ENCODE assay signal across 1 cellular context in the genomic region with DNA sequence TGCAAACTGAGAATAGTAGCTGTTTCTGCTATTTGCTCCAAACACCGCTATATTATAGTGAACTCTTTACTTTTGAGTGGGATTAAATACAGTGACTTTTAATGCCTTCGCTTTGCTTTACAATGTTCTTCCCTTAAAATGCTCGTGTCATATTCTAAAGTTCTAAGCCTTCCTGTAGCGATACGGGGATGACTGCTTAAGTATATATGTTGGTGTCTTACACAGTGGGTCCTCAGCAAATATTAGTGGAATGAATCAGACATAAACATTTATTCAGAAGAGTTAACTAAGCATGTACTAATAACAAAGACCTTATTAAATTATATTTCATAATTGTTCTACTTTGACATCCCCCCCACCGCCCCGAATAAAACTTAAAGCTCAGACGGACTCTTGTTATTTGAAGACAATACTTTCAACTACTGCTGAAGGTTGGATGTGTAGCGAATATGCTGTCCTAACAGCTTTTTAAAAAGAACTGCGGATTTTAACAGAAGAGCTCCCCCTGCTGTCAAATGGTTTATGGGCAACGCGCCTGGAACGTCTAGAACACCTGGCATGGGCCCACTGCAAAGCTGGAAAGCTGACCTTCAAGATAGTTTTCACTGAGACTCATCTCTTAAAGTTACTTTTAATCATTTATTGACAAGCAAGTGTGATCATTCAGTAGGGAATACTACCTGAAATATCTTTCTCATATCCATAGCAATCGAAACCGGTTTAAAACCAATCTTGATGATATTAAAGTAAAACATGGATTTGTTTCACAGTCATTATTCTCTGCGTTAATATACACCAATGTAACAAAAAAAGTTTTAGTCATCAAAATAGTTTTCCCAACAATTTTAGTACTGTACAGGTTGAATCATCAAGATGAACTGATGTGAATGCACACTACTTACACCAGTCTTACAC.
TF ChIP-seq lines count a peak whose summit lies in the region.

No MANE protein-coding gene starts in this region.

TF ChIP-seq in K562, 482 proteins besides CTCF, POLR2A, EP300 and RAD21 (continued from another document and continues in another):
- TF ChIP-seq, protein P1, sequence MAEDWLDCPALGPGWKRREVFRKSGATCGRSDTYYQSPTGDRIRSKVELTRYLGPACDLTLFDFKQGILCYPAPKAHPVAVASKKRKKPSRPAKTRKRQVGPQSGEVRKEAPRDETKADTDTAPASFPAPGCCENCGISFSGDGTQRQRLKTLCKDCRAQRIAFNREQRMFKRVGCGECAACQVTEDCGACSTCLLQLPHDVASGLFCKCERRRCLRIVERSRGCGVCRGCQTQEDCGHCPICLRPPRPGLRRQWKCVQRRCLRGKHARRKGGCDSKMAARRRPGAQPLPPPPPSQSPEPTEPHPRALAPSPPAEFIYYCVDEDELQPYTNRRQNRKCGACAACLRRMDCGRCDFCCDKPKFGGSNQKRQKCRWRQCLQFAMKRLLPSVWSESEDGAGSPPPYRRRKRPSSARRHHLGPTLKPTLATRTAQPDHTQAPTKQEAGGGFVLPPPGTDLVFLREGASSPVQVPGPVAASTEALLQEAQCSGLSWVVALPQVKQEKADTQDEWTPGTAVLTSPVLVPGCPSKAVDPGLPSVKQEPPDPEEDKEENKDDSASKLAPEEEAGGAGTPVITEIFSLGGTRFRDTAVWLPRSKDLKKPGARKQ (CRISPR knock-in tag; IDR thresholded peaks at IDR 0.05): no peak
- TF ChIP-seq CUX1 (CRISPR knock-in tag; IDR thresholded peaks at IDR 0.05) (no peak), DEAF1 (CRISPR knock-in tag; IDR thresholded peaks at IDR 0.05) (peak; percentile 83), CHCHD3 (CRISPR knock-in tag; IDR thresholded peaks at IDR 0.05) (no peak), CHD4 (IDR thresholded peaks at IDR 0.05; ENCODE audit: insufficient read depth, insufficient replicate concordance, low read depth, low read length, poor library complexity, severe bottlenecking) (no peak), PML (IDR thresholded peaks at IDR 0.05; ENCODE audit: low read length) (no peak), FOXK2 (conservative IDR thresholded peaks at IDR 0.05 in 1 of 2, IDR thresholded peaks at IDR 0.05 in 1 of 2; ENCODE audit: low read depth in 2 of 2) (no peak), JUND (IDR thresholded peaks at IDR 0.05; ENCODE audit: borderline replicate concordance, low read depth, low read length) (0 out of 2 replicates have a peak, but pooled peaks have one; percentile 20), JUND (tag; IDR thresholded peaks at IDR 0.05; ENCODE audit: borderline replicate concordance, low read depth, low read length) (no peak), IFI16 (CRISPR knock-in tag; IDR thresholded peaks at IDR 0.05) (no peak), LCOR (CRISPR knock-in tag; IDR thresholded peaks at IDR 0.05) (no peak), WHSC1 (IDR thresholded peaks at IDR 0.05; ENCODE audit: low read length) (no peak), TAF7 (tag; IDR thresholded peaks at IDR 0.05) (no peak), SMC3 (conservative IDR thresholded peaks at IDR 0.05; ENCODE audit: insufficient read depth, low read depth, low read length) (peak; percentile 84), TAF1 (IDR thresholded peaks at IDR 0.05; ENCODE audit: control insufficient read depth, extremely low read depth, insufficient read depth, low read length, severe bottlenecking) (no peak), CEBPB (tag; IDR thresholded peaks at IDR 0.05) (no peak), ZBTB33 (CRISPR knock-in tag; IDR thresholded peaks at IDR 0.05) (no peak), TCF7L2 (IDR thresholded peaks at IDR 0.05; ENCODE audit: low read depth, low read length) (no peak), BRF1 (IDR thresholded peaks at IDR 0.05; ENCODE audit: borderline replicate concordance, extremely low read depth, insufficient read length) (no peak), E2F4 (CRISPR knock-in tag; IDR thresholded peaks at IDR 0.05; ENCODE audit: low read depth) (no peak), PTRF (tag; IDR thresholded peaks at IDR 0.05) (no peak), GABPA (tag; conservative IDR thresholded peaks at IDR 0.05; ENCODE audit: low read depth) (no peak), MAX (CRISPR knock-in tag; IDR thresholded peaks at IDR 0.05) (peak; percentile 49; the same call in 1 of the 2 replicates), SIRT6 (IDR thresholded peaks at IDR 0.05; ENCODE audit: low read depth, low read length) (no peak), SIN3A (IDR thresholded peaks at IDR 0.05; ENCODE audit: borderline replicate concordance in 2 of 2, control insufficient read depth in 1 of 2, low read depth in 2 of 2, low read length in 2 of 2) (no peak), ZNF584 (CRISPR knock-in tag; IDR thresholded peaks at IDR 0.05; ENCODE audit: low read depth) (no peak)
- TF ChIP-seq, protein P2, sequence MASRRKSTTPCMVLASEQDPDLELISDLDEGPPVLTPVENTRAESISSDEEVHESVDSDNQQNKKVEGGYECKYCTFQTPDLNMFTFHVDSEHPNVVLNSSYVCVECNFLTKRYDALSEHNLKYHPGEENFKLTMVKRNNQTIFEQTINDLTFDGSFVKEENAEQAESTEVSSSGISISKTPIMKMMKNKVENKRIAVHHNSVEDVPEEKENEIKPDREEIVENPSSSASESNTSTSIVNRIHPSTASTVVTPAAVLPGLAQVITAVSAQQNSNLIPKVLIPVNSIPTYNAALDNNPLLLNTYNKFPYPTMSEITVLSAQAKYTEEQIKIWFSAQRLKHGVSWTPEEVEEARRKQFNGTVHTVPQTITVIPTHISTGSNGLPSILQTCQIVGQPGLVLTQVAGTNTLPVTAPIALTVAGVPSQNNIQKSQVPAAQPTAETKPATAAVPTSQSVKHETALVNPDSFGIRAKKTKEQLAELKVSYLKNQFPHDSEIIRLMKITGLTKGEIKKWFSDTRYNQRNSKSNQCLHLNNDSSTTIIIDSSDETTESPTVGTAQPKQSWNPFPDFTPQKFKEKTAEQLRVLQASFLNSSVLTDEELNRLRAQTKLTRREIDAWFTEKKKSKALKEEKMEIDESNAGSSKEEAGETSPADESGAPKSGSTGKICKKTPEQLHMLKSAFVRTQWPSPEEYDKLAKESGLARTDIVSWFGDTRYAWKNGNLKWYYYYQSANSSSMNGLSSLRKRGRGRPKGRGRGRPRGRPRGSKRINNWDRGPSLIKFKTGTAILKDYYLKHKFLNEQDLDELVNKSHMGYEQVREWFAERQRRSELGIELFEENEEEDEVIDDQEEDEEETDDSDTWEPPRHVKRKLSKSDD (conservative IDR thresholded peaks at IDR 0.05; ENCODE audit: low read length): no peak
- TF ChIP-seq, protein P3, sequence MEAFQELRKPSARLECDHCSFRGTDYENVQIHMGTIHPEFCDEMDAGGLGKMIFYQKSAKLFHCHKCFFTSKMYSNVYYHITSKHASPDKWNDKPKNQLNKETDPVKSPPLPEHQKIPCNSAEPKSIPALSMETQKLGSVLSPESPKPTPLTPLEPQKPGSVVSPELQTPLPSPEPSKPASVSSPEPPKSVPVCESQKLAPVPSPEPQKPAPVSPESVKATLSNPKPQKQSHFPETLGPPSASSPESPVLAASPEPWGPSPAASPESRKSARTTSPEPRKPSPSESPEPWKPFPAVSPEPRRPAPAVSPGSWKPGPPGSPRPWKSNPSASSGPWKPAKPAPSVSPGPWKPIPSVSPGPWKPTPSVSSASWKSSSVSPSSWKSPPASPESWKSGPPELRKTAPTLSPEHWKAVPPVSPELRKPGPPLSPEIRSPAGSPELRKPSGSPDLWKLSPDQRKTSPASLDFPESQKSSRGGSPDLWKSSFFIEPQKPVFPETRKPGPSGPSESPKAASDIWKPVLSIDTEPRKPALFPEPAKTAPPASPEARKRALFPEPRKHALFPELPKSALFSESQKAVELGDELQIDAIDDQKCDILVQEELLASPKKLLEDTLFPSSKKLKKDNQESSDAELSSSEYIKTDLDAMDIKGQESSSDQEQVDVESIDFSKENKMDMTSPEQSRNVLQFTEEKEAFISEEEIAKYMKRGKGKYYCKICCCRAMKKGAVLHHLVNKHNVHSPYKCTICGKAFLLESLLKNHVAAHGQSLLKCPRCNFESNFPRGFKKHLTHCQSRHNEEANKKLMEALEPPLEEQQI (IDR thresholded peaks at IDR 0.05): no peak
- TF ChIP-seq, protein P4, sequence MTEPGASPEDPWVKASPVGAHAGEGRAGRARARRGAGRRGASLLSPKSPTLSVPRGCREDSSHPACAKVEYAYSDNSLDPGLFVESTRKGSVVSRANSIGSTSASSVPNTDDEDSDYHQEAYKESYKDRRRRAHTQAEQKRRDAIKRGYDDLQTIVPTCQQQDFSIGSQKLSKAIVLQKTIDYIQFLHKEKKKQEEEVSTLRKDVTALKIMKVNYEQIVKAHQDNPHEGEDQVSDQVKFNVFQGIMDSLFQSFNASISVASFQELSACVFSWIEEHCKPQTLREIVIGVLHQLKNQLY (CRISPR knock-in tag; conservative IDR thresholded peaks at IDR 0.05): no peak
